Comparison of ENCODE assay signal across 1 cellular context in the genomic region with DNA sequence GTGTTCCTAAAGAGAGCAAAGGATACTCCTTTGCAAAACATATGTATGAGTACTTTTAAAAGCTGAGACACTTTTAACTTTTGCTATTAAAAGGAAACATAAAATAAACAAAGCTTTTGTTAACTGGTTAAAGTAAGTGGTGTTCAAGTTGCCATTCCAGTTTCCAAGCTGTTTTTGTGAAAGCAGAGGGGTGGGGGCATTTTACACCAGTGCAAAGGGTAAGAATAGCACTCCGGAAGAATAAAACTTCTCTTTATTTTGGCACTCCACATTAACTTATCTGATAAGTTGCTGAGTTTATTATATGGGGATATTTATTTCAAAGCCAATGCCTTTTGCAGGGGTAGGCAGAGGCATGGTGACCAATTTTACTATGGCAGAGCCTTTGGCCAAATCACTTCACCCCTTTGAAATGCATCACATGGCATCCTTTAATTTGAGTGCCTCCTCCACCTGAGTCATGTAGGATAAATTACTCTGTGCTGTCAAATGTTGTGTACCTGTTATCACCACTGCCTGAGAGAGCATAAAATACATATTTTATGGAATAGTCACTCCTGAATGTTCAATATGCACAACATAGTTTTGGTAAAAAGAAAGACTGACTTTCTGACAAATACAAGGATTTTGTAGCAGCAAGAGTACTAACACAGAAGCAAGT.
TF ChIP-seq lines count a peak whose summit lies in the region.

No MANE protein-coding gene starts in this region.

TF ChIP-seq in A549, 52 proteins besides CTCF, POLR2A, EP300 and RAD21 (continued from another document):
- TF ChIP-seq, protein P1, sequence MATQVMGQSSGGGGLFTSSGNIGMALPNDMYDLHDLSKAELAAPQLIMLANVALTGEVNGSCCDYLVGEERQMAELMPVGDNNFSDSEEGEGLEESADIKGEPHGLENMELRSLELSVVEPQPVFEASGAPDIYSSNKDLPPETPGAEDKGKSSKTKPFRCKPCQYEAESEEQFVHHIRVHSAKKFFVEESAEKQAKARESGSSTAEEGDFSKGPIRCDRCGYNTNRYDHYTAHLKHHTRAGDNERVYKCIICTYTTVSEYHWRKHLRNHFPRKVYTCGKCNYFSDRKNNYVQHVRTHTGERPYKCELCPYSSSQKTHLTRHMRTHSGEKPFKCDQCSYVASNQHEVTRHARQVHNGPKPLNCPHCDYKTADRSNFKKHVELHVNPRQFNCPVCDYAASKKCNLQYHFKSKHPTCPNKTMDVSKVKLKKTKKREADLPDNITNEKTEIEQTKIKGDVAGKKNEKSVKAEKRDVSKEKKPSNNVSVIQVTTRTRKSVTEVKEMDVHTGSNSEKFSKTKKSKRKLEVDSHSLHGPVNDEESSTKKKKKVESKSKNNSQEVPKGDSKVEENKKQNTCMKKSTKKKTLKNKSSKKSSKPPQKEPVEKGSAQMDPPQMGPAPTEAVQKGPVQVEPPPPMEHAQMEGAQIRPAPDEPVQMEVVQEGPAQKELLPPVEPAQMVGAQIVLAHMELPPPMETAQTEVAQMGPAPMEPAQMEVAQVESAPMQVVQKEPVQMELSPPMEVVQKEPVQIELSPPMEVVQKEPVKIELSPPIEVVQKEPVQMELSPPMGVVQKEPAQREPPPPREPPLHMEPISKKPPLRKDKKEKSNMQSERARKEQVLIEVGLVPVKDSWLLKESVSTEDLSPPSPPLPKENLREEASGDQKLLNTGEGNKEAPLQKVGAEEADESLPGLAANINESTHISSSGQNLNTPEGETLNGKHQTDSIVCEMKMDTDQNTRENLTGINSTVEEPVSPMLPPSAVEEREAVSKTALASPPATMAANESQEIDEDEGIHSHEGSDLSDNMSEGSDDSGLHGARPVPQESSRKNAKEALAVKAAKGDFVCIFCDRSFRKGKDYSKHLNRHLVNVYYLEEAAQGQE (IDR thresholded peaks at IDR 0.05) = no peak
